In genomic region chr1:168135982-168136708, GRCh38 we compare ENCODE assay signal across 8 cellular contexts. TPM values are rescaled to one million over a fixed set of nuclear protein-coding genes. Genes with fewer than 3 reads are reported as not detected.
DNase-seq lines count a peak whose midpoint lies in the region; ATAC-seq and TF ChIP-seq lines count a peak whose summit lies in the region.

No MANE protein-coding gene starts in this region.

- intact Hi-C loops in CD8-positive, alpha-beta T cell (cut with DNase I, micrococcal nuclease), result no loop called here

- peak overlapping the region; percentile 61 for H3K4me3 ChIP-seq in CD8-positive, alpha-beta T cell (ENCODE audit: low read depth, low read length)
- peak overlapping the region; percentile 72 for H3K4me3 ChIP-seq in fibroblast of mammary gland (ENCODE audit: control insufficient read depth, low read depth, low read length)
- H3K4me3 ChIP-seq in neutrophil (ENCODE audit: low read depth in 1 of 2, low read length in 1 of 2), result peak overlapping the region; percentile 31 to 63

- peak overlapping the region; percentile 85 for H3K4me3 Mint-ChIP-seq in CD8-positive, alpha-beta T cell
- H3K4me3 Mint-ChIP-seq in activated CD4-positive, alpha-beta T cell treated with anti-CD3 and anti-CD28 coated beads, Interleukin-2, amount 10 ng/mL, durations not matched to agents 7 days and 5 days, result peak overlapping the region; percentile 72

- H3K4me1 Mint-ChIP-seq in CD8-positive, alpha-beta T cell (ENCODE audit: low read depth), result peaks cover 15% of the 10 kb centered on the region
- peaks cover 20% of the 10 kb centered on the region for H3K4me1 Mint-ChIP-seq in activated CD4-positive, alpha-beta T cell treated with anti-CD3 and anti-CD28 coated beads, Interleukin-2, amount 10 ng/mL, durations not matched to agents 7 days and 5 days

- H3K9me3 Mint-ChIP-seq in CD8-positive, alpha-beta T cell, result no peaks in the 10 kb centered on the region
- no peaks in the 10 kb centered on the region for H3K9me3 Mint-ChIP-seq in activated CD4-positive, alpha-beta T cell treated with anti-CD3 and anti-CD28 coated beads, Interleukin-2, amount 10 ng/mL, durations not matched to agents 7 days and 5 days

- DNase-seq in CD8-positive, alpha-beta T cell, result peak in 2 of 7 experiments; percentile 6 to 22
- peak; percentile 12 for DNase-seq in activated CD4-positive, alpha-beta T cell treated with anti-CD3 and anti-CD28 coated beads, Interleukin-2, amount 10 ng/mL, durations not matched to agents 7 days and 5 days
- DNase-seq in fibroblast of mammary gland (ENCODE audit: low read depth) (peak; percentile 41), pons (ENCODE audit: low spot score) (no peak), SHP77 (lab: John Stamatoyannopoulos, UW) (no peak)

- no peaks in the 10 kb centered on the region for H3K9me3 ChIP-seq in CD8-positive, alpha-beta T cell (ENCODE audit: low read length)
- no peaks in the 10 kb centered on the region for H3K9me3 ChIP-seq in neutrophil

- H3K27ac ChIP-seq in CD8-positive, alpha-beta T cell (ENCODE audit: low read depth, low read length), result no peak overlapping the region
- H3K27ac ChIP-seq in neutrophil, result no peak overlapping the region

- H3K36me3 Mint-ChIP-seq in CD8-positive, alpha-beta T cell, result peaks cover 3% of the 10 kb centered on the region
- H3K36me3 Mint-ChIP-seq in activated CD4-positive, alpha-beta T cell treated with anti-CD3 and anti-CD28 coated beads, Interleukin-2, amount 10 ng/mL, durations not matched to agents 7 days and 5 days (ENCODE audit: low read depth), result no peaks in the 10 kb centered on the region

- no peaks in the 10 kb centered on the region for H3K36me3 ChIP-seq in CD8-positive, alpha-beta T cell (ENCODE audit: insufficient read depth, low read length)
- H3K36me3 ChIP-seq in neutrophil, result no peaks in the 10 kb centered on the region

- H3K4me1 ChIP-seq in CD8-positive, alpha-beta T cell (ENCODE audit: insufficient read depth, low read length), result peaks cover 11% of the 10 kb centered on the region
- peaks cover 12 to 15% of the 10 kb centered on the region in 2 experiments for H3K4me1 ChIP-seq in neutrophil (ENCODE audit: control insufficient read depth in 1 of 2, insufficient read depth in 1 of 2, low read depth in 1 of 2, low read length in 1 of 2)

- peaks cover 33% of the 10 kb centered on the region for H3K27me3 Mint-ChIP-seq in CD8-positive, alpha-beta T cell (ENCODE audit: low read depth)
- H3K27me3 Mint-ChIP-seq in activated CD4-positive, alpha-beta T cell treated with anti-CD3 and anti-CD28 coated beads, Interleukin-2, amount 10 ng/mL, durations not matched to agents 7 days and 5 days, result peaks cover 52% of the 10 kb centered on the region

- POLR2A ChIA-PET in CD8-positive, alpha-beta T cell (lab: Charles Lee), result interaction anchor here (1.3 kb wide), 1 partner anchor 200 kb away, joined by 3 read pairs; no protein-coding TSS in a partner anchor
- POLR2A ChIA-PET in activated CD4-positive, alpha-beta T cell treated with anti-CD3 and anti-CD28 coated beads, Interleukin-2, amount 10 ng/mL, durations not matched to agents 7 days and 5 days (lab: Charles Lee), result no interaction called here

- H3K27ac Mint-ChIP-seq in CD8-positive, alpha-beta T cell, result no peak overlapping the region
- no peak overlapping the region for H3K27ac Mint-ChIP-seq in activated CD4-positive, alpha-beta T cell treated with anti-CD3 and anti-CD28 coated beads, Interleukin-2, amount 10 ng/mL, durations not matched to agents 7 days and 5 days

- no peak for TF ChIP-seq CTCF in CD8-positive, alpha-beta T cell (IDR thresholded peaks at IDR 0.05)
- TF ChIP-seq CTCF in fibroblast of mammary gland (conservative IDR thresholded peaks at IDR 0.05; ENCODE audit: control insufficient read depth, insufficient read depth, low read depth, low read length) (no peak), neutrophil (IDR thresholded peaks at IDR 0.05) (no peak)

- ATAC-seq in CD8-positive, alpha-beta T cell, result peak; percentile 48
- ATAC-seq in HG03354 (IDR thresholded peaks at IDR 0.05; ENCODE audit: poor library complexity, severe bottlenecking, unreplicated experiment) (peak; percentile 42), HG02981 (IDR thresholded peaks at IDR 0.05; ENCODE audit: unreplicated experiment) (no peak)

- peaks cover 13% of the 10 kb centered on the region for H3K27me3 ChIP-seq in CD8-positive, alpha-beta T cell (ENCODE audit: insufficient read depth, low read length)
- H3K27me3 ChIP-seq in neutrophil, result peaks cover 89% of the 10 kb centered on the region

- CTCF ChIA-PET in CD8-positive, alpha-beta T cell (lab: Charles Lee), result interaction anchor here (2.8 kb wide), 1 partner anchor 9 kb away, joined by 11 read pairs; no protein-coding TSS in a partner anchor
- CTCF ChIA-PET in activated CD4-positive, alpha-beta T cell treated with anti-CD3 and anti-CD28 coated beads, Interleukin-2, amount 10 ng/mL, durations not matched to agents 7 days and 5 days (lab: Charles Lee), result no interaction called here

RNA-seq across cellular contexts. Expression of gene GPR161, which starts 0.6 kb away (rescaled TPM):
- total RNA-seq in CD8-positive, alpha-beta T cell, result not detected
- total RNA-seq in activated CD4-positive, alpha-beta T cell treated with anti-CD3 and anti-CD28 coated beads, Interleukin-2, amount 10 ng/mL, durations not matched to agents 7 days and 5 days, result under 1 TPM; 0.10 to 0.17 TPM

RNA-seq across cellular contexts. Expression of gene TIPRL, which starts 42.6 kb away (rescaled TPM):
- total RNA-seq in CD8-positive, alpha-beta T cell, result 10 to 100 TPM; 15.0 to 18.3 TPM
- 10 to 100 TPM; 44.4 to 50.3 TPM for total RNA-seq in activated CD4-positive, alpha-beta T cell treated with anti-CD3 and anti-CD28 coated beads, Interleukin-2, amount 10 ng/mL, durations not matched to agents 7 days and 5 days

Comparison
In these comparisons a context has a peak if more than half of its experiments do, and no peak if none do; other contexts are left out.
1. DNase-seq: peak in activated CD4-positive, alpha-beta T cell treated with anti-CD3 and anti-CD28 coated beads, Interleukin-2, amount 10 ng/mL, durations not matched to agents 7 days and 5 days (single experiment) and fibroblast of mammary gland (single experiment); none in pons (single experiment) and SHP77 (0 of 2).
2. Peak in every context shown above with its lines, with median percentiles within 50 percentile points of each other: H3K4me3 ChIP-seq.